ENCODE assay signal across 8 cellular contexts in the genomic region with DNA sequence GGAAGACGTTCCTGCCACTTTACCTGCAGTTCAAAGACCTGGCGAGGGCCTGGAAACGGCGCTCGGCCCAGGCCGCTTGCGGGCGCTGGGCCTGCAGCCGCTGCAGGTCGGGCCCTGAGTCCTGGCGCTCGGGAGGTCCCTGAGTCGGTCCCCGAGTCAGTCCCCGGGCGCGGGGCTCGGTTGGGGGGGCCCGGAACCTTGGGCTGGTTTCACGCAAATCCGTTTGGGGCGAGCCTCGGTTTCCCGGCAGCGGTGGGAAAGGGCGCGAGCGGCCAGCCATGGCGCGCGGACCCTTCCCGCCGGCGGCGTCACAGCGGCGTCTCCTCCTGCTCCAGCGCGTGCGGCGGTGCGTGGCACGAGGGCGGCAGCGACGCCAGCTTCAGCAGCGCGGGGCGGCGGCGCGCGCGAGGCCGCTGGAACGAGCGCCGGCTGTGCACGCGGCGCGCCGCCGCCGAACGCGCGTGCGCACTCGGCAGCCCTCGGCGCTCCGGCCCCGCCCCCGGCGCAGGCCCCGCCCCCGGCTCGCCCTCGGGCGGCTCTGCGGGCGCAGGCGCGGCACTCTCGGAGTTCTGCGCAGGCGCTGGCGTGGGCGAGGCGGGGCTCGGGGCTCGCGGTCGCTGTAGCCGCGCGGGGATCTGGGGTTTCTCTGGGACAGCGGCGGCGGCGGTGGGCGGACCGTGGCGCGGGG. TPM values are rescaled to one million over a fixed set of nuclear protein-coding genes. Genes with fewer than 3 reads are reported as not detected.
DNase-seq lines count a peak whose midpoint lies in the region; ATAC-seq and TF ChIP-seq lines count a peak whose summit lies in the region.

No MANE protein-coding gene starts in this region.

- peak overlapping the region; percentile 86 for H3K4me3 Mint-ChIP-seq in activated naive CD8-positive, alpha-beta T cell treated with anti-CD3 and anti-CD28 coated beads for 36 hours

- H3K36me3 ChIP-seq in parathyroid adenoma (ENCODE audit: control insufficient read depth, insufficient read depth, low read length) (no peaks in the 10 kb centered on the region), thyroid gland (no peaks in the 10 kb centered on the region)

- H3K9me3 ChIP-seq in parathyroid adenoma (ENCODE audit: control insufficient read depth, low read length) (no peaks in the 10 kb centered on the region), thyroid gland (no peaks in the 10 kb centered on the region)

- peak; percentile 92 for ATAC-seq in Right ventricle myocardium superior (ENCODE audit: poor library complexity)

- H3K9me3 Mint-ChIP-seq in activated naive CD8-positive, alpha-beta T cell treated with anti-CD3 and anti-CD28 coated beads for 36 hours, result no peaks in the 10 kb centered on the region

- no peaks in the 10 kb centered on the region for H3K27me3 ChIP-seq in parathyroid adenoma (ENCODE audit: control insufficient read depth, insufficient read depth, low read length)
- H3K27me3 ChIP-seq in thyroid gland, result peaks cover 6% of the 10 kb centered on the region

- H3K4me3 ChIP-seq in GM08714 (ENCODE audit: low read length) (peak overlapping the region; percentile 77), parathyroid adenoma (ENCODE audit: low read depth, low read length) (peak overlapping the region; percentile 82), thyroid gland (replicated peaks in 1 of 3) (peak overlapping the region; percentile 39 to 93 (median 62))

- peaks cover 21% of the 10 kb centered on the region for H3K36me3 Mint-ChIP-seq in activated naive CD8-positive, alpha-beta T cell treated with anti-CD3 and anti-CD28 coated beads for 36 hours

- POLR2A ChIA-PET in HEK293T (lab: Yijun Ruan, JAX), result interaction anchor here (0.5 to 3.8 kb wide), 14 partner anchors 11 to 162 kb away, joined by 3 to 17 read pairs (median 4); no protein-coding TSS in a partner anchor

- DNase-seq in HEK293T (ENCODE audit: extremely low spot score) (peak; percentile 99), MV-4-11 (lab: John Stamatoyannopoulos, UW) (peak; percentile 76), SKM-1 treated with dmso at 0.1 percent for 144 hours (lab: John Stamatoyannopoulos, UW; ENCODE audit: unreplicated experiment) (peak; percentile 83), Right ventricle myocardium superior (peak; percentile 94), thyroid gland (peak; percentile 86 to 90)
- DNase-seq in activated naive CD8-positive, alpha-beta T cell treated with anti-CD3 and anti-CD28 coated beads for 36 hours, result peak; percentile 93

- H3K27ac Mint-ChIP-seq in activated naive CD8-positive, alpha-beta T cell treated with anti-CD3 and anti-CD28 coated beads for 36 hours, result peak overlapping the region; percentile 87

- H3K4me1 ChIP-seq in parathyroid adenoma, result peaks cover 4% of the 10 kb centered on the region
- peaks cover 20 to 24% of the 10 kb centered on the region in 2 donors for H3K4me1 ChIP-seq in thyroid gland

- TF ChIP-seq CTCF in parathyroid adenoma (IDR thresholded peaks at IDR 0.05) (peak; percentile 59), thyroid gland (IDR thresholded peaks at IDR 0.05) (no peak)

- peak overlapping the region; percentile 89 for H3K9ac ChIP-seq in parathyroid adenoma

- peak overlapping the region; percentile 70 for H3K27ac ChIP-seq in parathyroid adenoma
- peak overlapping the region; percentile 11 to 84 (median 78) for H3K27ac ChIP-seq in thyroid gland

- peaks cover 24% of the 10 kb centered on the region for H3K4me1 Mint-ChIP-seq in activated naive CD8-positive, alpha-beta T cell treated with anti-CD3 and anti-CD28 coated beads for 36 hours

- CTCF ChIA-PET in HEK293T (lab: Yijun Ruan, JAX), result interaction anchor here (0.6 kb wide), 1 partner anchor 35 kb away, joined by 3 read pairs; no protein-coding TSS in a partner anchor

- intact Hi-C loops in Right ventricle myocardium superior (cut with DNase I) (no loop called here), thyroid gland (cut with DNase I) (no loop called here)

- peak overlapping the region; percentile 95 for H2AFZ ChIP-seq in parathyroid adenoma

- H3K4me2 ChIP-seq in parathyroid adenoma (ENCODE audit: low read length), result peak overlapping the region; percentile 86

- 0% methylated on average over 9 of the region's 106 CpGs; no CpG with 5 or more reads in 1 of the 2 donors for WGBS in thyroid gland, 2 donors

- H3K27me3 Mint-ChIP-seq in activated naive CD8-positive, alpha-beta T cell treated with anti-CD3 and anti-CD28 coated beads for 36 hours, result peaks cover 8% of the 10 kb centered on the region

- TF ChIP-seq POLR2A in thyroid gland (IDR thresholded peaks at IDR 0.05), result peak in 1 of 2 donors; percentile 80

- H3K79me2 ChIP-seq in parathyroid adenoma, result no peaks in the 10 kb centered on the region

TF ChIP-seq in HEK293T, 16 proteins besides CTCF, POLR2A, EP300 and RAD21:
- TF ChIP-seq ARNT (IDR thresholded peaks at IDR 0.05) (peak; percentile 21; the same call in 1 of the 2 replicates), CTBP1 (IDR thresholded peaks at IDR 0.05; ENCODE audit: borderline replicate concordance) (no peak), L3MBTL2 (conservative IDR thresholded peaks at IDR 0.05) (peak; percentile 90), FOXA1 (IDR thresholded peaks at IDR 0.05) (no peak), BHLHE40 (IDR thresholded peaks at IDR 0.05; ENCODE audit: borderline replicate concordance) (no peak)

RNA-seq across cellular contexts. Expression of gene EXOC3, which starts 29.8 kb away (rescaled TPM):
- 10 to 100 TPM; 58.2 to 61.2 TPM for total RNA-seq in activated naive CD8-positive, alpha-beta T cell treated with anti-CD3 and anti-CD28 coated beads for 36 hours
- total RNA-seq in Right ventricle myocardium superior (46.4 TPM), thyroid gland (10 to 100 TPM; 39.7 to 49.6 (median 45.0) TPM)

RNA-seq across cellular contexts. Expression of gene SLC9A3, which starts 51.4 kb away (rescaled TPM):
- total RNA-seq in activated naive CD8-positive, alpha-beta T cell treated with anti-CD3 and anti-CD28 coated beads for 36 hours, result 1 to 10 TPM; 2.1 to 2.4 TPM
- total RNA-seq in Right ventricle myocardium superior (0.91 TPM), thyroid gland (1 to 10 TPM; 5.9 to 8.2 (median 7.6) TPM)

Comparison
In these comparisons a context has a peak if more than half of its experiments do, and no peak if none do; other contexts are left out.
1. Peak in every context shown above with its lines: DNase-seq, ATAC-seq, H3K4me3 ChIP-seq and H3K27ac ChIP-seq.